ENCODE assay signal across 9 cellular contexts in genomic region chr15:83284563-83285283, GRCh38. TPM values are rescaled to one million over a fixed set of nuclear protein-coding genes. Genes with fewer than 3 reads are reported as not detected.
DNase-seq lines count a peak whose midpoint lies in the region; ATAC-seq, FAIRE-seq and TF ChIP-seq lines count a peak whose summit lies in the region.
"Had no signal": no experiment of that assay in that cellular context is flagged by ENCODE, and none has a peak within 500 bp of the region (broad histone marks: within the 10 kb centered on the region; RNA-seq: fewer than 3 reads in every experiment).

A gene with protein sequence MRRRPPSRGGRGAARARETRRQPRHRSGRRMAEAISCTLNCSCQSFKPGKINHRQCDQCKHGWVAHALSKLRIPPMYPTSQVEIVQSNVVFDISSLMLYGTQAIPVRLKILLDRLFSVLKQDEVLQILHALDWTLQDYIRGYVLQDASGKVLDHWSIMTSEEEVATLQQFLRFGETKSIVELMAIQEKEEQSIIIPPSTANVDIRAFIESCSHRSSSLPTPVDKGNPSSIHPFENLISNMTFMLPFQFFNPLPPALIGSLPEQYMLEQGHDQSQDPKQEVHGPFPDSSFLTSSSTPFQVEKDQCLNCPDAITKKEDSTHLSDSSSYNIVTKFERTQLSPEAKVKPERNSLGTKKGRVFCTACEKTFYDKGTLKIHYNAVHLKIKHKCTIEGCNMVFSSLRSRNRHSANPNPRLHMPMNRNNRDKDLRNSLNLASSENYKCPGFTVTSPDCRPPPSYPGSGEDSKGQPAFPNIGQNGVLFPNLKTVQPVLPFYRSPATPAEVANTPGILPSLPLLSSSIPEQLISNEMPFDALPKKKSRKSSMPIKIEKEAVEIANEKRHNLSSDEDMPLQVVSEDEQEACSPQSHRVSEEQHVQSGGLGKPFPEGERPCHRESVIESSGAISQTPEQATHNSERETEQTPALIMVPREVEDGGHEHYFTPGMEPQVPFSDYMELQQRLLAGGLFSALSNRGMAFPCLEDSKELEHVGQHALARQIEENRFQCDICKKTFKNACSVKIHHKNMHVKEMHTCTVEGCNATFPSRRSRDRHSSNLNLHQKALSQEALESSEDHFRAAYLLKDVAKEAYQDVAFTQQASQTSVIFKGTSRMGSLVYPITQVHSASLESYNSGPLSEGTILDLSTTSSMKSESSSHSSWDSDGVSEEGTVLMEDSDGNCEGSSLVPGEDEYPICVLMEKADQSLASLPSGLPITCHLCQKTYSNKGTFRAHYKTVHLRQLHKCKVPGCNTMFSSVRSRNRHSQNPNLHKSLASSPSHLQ (minus strand): TSS chr15:83284664. CDS start chr15:83284628, 36 bp downstream.

- H3K36me3 ChIP-seq in left ventricle myocardium inferior (no peaks in the 10 kb centered on the region), adrenal gland (replicated peaks in 1 of 2) (no peaks in the 10 kb centered on the region)

- peaks cover 2% of the 10 kb centered on the region for H3K4me1 Mint-ChIP-seq in activated CD8-positive, alpha-beta T cell treated with anti-CD3 and anti-CD28 coated beads for 36 hours (ENCODE audit: low read depth)

- peaks cover 15% of the 10 kb centered on the region for H3K4me1 ChIP-seq in left ventricle myocardium inferior
- peaks cover 0 to 9% of the 10 kb centered on the region in 2 donors for H3K4me1 ChIP-seq in adrenal gland (replicated peaks in 1 of 2)

- WGBS in adrenal gland, 4 donors, result 2 to 7% (median 4%) methylated on average over 9 to 81 of the region's 93 CpGs

- no peak within 1 kb of the TSS for H3K27ac Mint-ChIP-seq in activated CD8-positive, alpha-beta T cell treated with anti-CD3 and anti-CD28 coated beads for 36 hours

- peak; percentile 74 for DNase-seq in GM03348 (ENCODE audit: low spot score)
- no peak for DNase-seq in activated CD8-positive, alpha-beta T cell treated with anti-CD3 and anti-CD28 coated beads for 36 hours
- DNase-seq in left ventricle myocardium inferior, result no peak
- peak; percentile 61 for DNase-seq in retina
- no peak for DNase-seq in GM19239 (ENCODE audit: insufficient read length, low spot score)
- no peak for DNase-seq in SKM-1 (lab: John Stamatoyannopoulos, UW; ENCODE audit: unreplicated experiment)
- DNase-seq in adrenal gland, result no peak

- no peaks in the 10 kb centered on the region for H3K9me3 Mint-ChIP-seq in activated CD8-positive, alpha-beta T cell treated with anti-CD3 and anti-CD28 coated beads for 36 hours

- FAIRE-seq in GM19239 (lab: Jason Lieb, UNC), result no peak
- FAIRE-seq: colon had no signal

- H3K27me3 Mint-ChIP-seq in activated CD8-positive, alpha-beta T cell treated with anti-CD3 and anti-CD28 coated beads for 36 hours, result peaks cover 54% of the 10 kb centered on the region

- no peak for TF ChIP-seq POLR2A in adrenal gland (IDR thresholded peaks at IDR 0.05)

- CTCF ChIA-PET in activated CD8-positive, alpha-beta T cell treated with anti-CD3 and anti-CD28 coated beads for 36 hours (lab: Charles Lee), result interaction anchor here (1.4 kb wide), 1 partner anchor 36 kb away, joined by 4 read pairs; no protein-coding TSS in a partner anchor

- H3K27ac ChIP-seq in left ventricle myocardium inferior (replicated peaks) (no peak within 1 kb of the TSS), adrenal gland (no peak within 1 kb of the TSS)

- POLR2A ChIA-PET in activated CD8-positive, alpha-beta T cell treated with anti-CD3 and anti-CD28 coated beads for 36 hours (lab: Charles Lee), result no interaction called here

- peak within 1 kb of the TSS; percentile 69 for H3K4me3 ChIP-seq in left ventricle myocardium inferior
- peak within 1 kb of the TSS in 1 of 4 donors; percentile 47 for H3K4me3 ChIP-seq in adrenal gland

- ATAC-seq in activated CD8-positive, alpha-beta T cell treated with anti-CD3 and anti-CD28 coated beads for 36 hours, result peak; percentile 27
- no peak for ATAC-seq in GM21717 (IDR thresholded peaks at IDR 0.05; ENCODE audit: unreplicated experiment)

- no peak for TF ChIP-seq CTCF in activated CD8-positive, alpha-beta T cell treated with anti-CD3 and anti-CD28 coated beads for 36 hours (IDR thresholded peaks at IDR 0.05)
- no peak for TF ChIP-seq CTCF in left ventricle myocardium inferior (IDR thresholded peaks at IDR 0.05; ENCODE audit: borderline replicate concordance)
- no peak for TF ChIP-seq CTCF in adrenal gland (IDR thresholded peaks at IDR 0.05)

- no peaks in the 10 kb centered on the region for H3K36me3 Mint-ChIP-seq in activated CD8-positive, alpha-beta T cell treated with anti-CD3 and anti-CD28 coated beads for 36 hours (ENCODE audit: low read depth)

- H3K9me3 ChIP-seq in left ventricle myocardium inferior (replicated peaks) (no peaks in the 10 kb centered on the region), adrenal gland (replicated peaks in 1 of 3) (no peaks in the 10 kb centered on the region)

- H3K4me3 Mint-ChIP-seq in activated CD8-positive, alpha-beta T cell treated with anti-CD3 and anti-CD28 coated beads for 36 hours, result peak within 1 kb of the TSS; percentile 39

- intact Hi-C loops in activated CD8-positive, alpha-beta T cell treated with anti-CD3 and anti-CD28 coated beads for 36 hours (cut with micrococcal nuclease), result no loop called here
- intact Hi-C loops in left ventricle myocardium inferior (cut with micrococcal nuclease), result no loop called here
- intact Hi-C loops in adrenal gland (cut with DNase I), result no loop called here

- H3K27me3 ChIP-seq in left ventricle myocardium inferior (ENCODE audit: low read depth), result peaks cover 74% of the 10 kb centered on the region
- H3K27me3 ChIP-seq in adrenal gland, result peaks cover 51% of the 10 kb centered on the region

RNA-seq across cellular contexts. Expression of the gene that starts here (rescaled TPM):
- total RNA-seq in activated CD8-positive, alpha-beta T cell treated with anti-CD3 and anti-CD28 coated beads for 36 hours, result not detected
- 0.11 TPM for total RNA-seq in left ventricle myocardium inferior
- under 1 TPM in 7 of 8 donors, not detected in 1; 0.07 to 0.55 (median 0.19) TPM for total RNA-seq in adrenal gland
- polyA plus RNA-seq in adrenal gland, result under 1 TPM in 2 of 3 donors, not detected in 1; 0.03 to 0.08 TPM

Comparison
In these comparisons a context has a peak if more than half of its experiments do, and no peak if none do; other contexts are left out.
1. Peak in ATAC-seq in activated CD8-positive, alpha-beta T cell treated with anti-CD3 and anti-CD28 coated beads for 36 hours; RNA of the gene not detected or under 1 TPM.
2. DNase-seq: peak in GM03348 (single experiment) and retina (single experiment); none in activated CD8-positive, alpha-beta T cell treated with anti-CD3 and anti-CD28 coated beads for 36 hours (single experiment), left ventricle myocardium inferior (single experiment), GM19239 (single experiment), SKM-1 (single experiment) and adrenal gland (0 of 7).